2 cellular contexts compared by ENCODE assay signal in the genomic region with DNA sequence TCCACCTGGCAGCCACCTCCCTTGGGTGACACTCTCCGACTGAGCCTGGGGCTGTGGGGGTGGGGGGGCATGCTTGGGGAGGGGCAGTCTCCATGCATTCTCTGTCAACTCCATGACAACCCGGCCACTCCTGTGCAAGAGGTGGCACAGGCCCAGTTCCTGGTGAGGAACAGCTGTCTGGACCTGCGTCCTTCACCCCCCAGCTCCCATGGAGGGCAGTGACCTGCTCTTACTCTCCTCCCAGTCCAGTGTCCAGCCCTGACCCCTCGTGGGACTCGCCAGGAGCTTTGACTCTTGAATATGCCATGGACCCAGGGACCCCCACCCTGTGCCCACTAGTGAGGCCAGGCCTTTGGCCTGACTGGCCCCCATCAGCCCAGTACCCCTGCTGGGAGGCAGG. TPM values are rescaled to one million over a fixed set of nuclear protein-coding genes. Genes with fewer than 3 reads are reported as not detected.
"Had no signal": no experiment of that assay in that cellular context is flagged by ENCODE, and none has a peak within 500 bp of the region (broad histone marks: within the 10 kb centered on the region; RNA-seq: fewer than 3 reads in every experiment).

No MANE protein-coding gene starts in this region.

RNA-seq across cellular contexts. Expression of a gene that starts 35.5 kb away (rescaled TPM):
- polyA plus RNA-seq: adipose tissue, cardiac muscle cell had no signal

RNA-seq across cellular contexts. Expression of a gene that starts 38.0 kb away (rescaled TPM):
- polyA plus RNA-seq: adipose tissue, cardiac muscle cell had no signal
